Comparison of ENCODE assay signal across 16 cellular contexts in genomic region chr1:11528636-11529121, GRCh38. TPM values are rescaled to one million over a fixed set of nuclear protein-coding genes. Genes with fewer than 3 reads are reported as not detected.
"Had no signal": no experiment of that assay in that cellular context is flagged by ENCODE, and none has a peak within 500 bp of the region (broad histone marks: within the 10 kb centered on the region; RNA-seq: fewer than 3 reads in every experiment).

No MANE protein-coding gene starts in this region.

- H3K4me1 ChIP-seq: adrenal gland, vagina had no signal

- H3K4me2 ChIP-seq: hepatocyte, SK-N-SH had no signal

- H3K9me3 Mint-ChIP-seq: dendritic cell treated with granulocyte-macrophage colony-stimulating factor and Interleukin-4, amounts not matched to agents 40 ng/mL and 50 ng/mL, for 4 days; effector memory CD8-positive, alpha-beta T cell; mesothelial cell of epicardium had no signal

- H3K79me2 ChIP-seq: hepatocyte had no signal

- H3K4me1 Mint-ChIP-seq: mesothelial cell of epicardium had no signal

- H3K27ac ChIP-seq: adrenal gland, hepatocyte, neutrophil, vagina had no signal

- H3K27ac Mint-ChIP-seq: dendritic cell treated with granulocyte-macrophage colony-stimulating factor and Interleukin-4, amounts not matched to agents 40 ng/mL and 50 ng/mL, for 4 days; effector memory CD8-positive, alpha-beta T cell; mesothelial cell of epicardium had no signal

- H3K9me3 ChIP-seq: adrenal gland, neutrophil, SK-N-SH, vagina had no signal

- H3K27me3 ChIP-seq: adrenal gland, hepatocyte, neutrophil, vagina had no signal

- H2AFZ ChIP-seq: hepatocyte had no signal

- H3K9ac ChIP-seq: SK-N-SH had no signal

- H3K36me3 Mint-ChIP-seq: mesothelial cell of epicardium had no signal

- ATAC-seq: effector memory CD8-positive, alpha-beta T cell had no signal

- H3K36me3 ChIP-seq: adrenal gland, neutrophil, vagina had no signal

- H3K4me3 ChIP-seq: adrenal gland, hepatocyte, vagina had no signal

- H3K4me3 Mint-ChIP-seq: dendritic cell treated with granulocyte-macrophage colony-stimulating factor and Interleukin-4, amounts not matched to agents 40 ng/mL and 50 ng/mL, for 4 days; effector memory CD8-positive, alpha-beta T cell; mesothelial cell of epicardium had no signal

- DNase-seq: activated CD4-positive, alpha-beta T cell treated with anti-CD3 and anti-CD28 coated beads, Interleukin-2, amount 50 U/mL, for 1 hour; activated gamma-delta T cell treated with Interleukin-2 at 50 U/mL for 16 hours; adrenal gland; effector memory CD8-positive, alpha-beta T cell; erythroblast; Right ventricle myocardium superior; SK-N-SH; small intestine; stimulated activated naive CD4-positive, alpha-beta T cell treated with Interleukin-2 at 50 U/mL for 16 hours; T-helper 1 cell had no signal

- H3K27me3 Mint-ChIP-seq: dendritic cell treated with granulocyte-macrophage colony-stimulating factor and Interleukin-4, amounts not matched to agents 40 ng/mL and 50 ng/mL, for 4 days had no signal

RNA-seq across cellular contexts. Expression of gene DISP3, which starts 49.7 kb away (rescaled TPM):
- total RNA-seq: lower leg skin, Right ventricle myocardium superior, vagina had no signal
- polyA plus RNA-seq: hepatocyte had no signal
